In the genomic region with DNA sequence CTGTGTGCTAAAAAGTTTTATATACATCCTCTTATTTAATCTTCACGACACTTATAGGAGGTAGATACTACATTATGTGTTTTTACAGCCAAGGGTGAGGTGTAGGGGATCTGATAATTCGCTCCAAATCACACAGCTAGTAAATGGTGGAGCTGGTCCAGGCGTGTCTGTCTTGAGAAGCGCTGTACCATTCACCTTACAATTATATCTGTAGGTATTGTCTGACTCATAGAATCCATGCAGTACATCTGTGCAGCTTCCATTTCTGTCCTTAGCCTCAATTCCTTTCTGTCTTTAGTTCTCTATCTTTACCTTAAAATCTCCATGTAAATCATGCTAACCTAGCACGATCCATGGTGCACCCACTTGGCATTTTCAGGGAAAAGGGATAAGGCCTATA, we compare ENCODE assay signal across 22 cellular contexts.
"Had no signal": no experiment of that assay in that cellular context is flagged by ENCODE, and none has a peak within 500 bp of the region (broad histone marks: within the 10 kb centered on the region; RNA-seq: fewer than 3 reads in every experiment).

No MANE protein-coding gene starts in this region.

- H3K4me2 ChIP-seq: neural progenitor cell had no signal

- H2AFZ ChIP-seq: neural progenitor cell, parathyroid adenoma had no signal

- H3K4me1 ChIP-seq: gastrocnemius medialis, parathyroid adenoma, right lobe of liver had no signal

- H3K27me3 ChIP-seq: gastrocnemius medialis, neural progenitor cell, right lobe of liver, tibial nerve, upper lobe of left lung had no signal

- H3K36me3 ChIP-seq: gastrocnemius medialis, neural progenitor cell, right lobe of liver, thoracic aorta, tibial nerve, upper lobe of left lung had no signal

- H3K79me2 ChIP-seq: parathyroid adenoma had no signal

- H3K27ac ChIP-seq: dorsolateral prefrontal cortex, gastrocnemius medialis, neural progenitor cell, parathyroid adenoma, right lobe of liver, thoracic aorta, tibial nerve, upper lobe of left lung had no signal

- H3K9me3 ChIP-seq: gastrocnemius medialis, right lobe of liver, thoracic aorta, tibial nerve, upper lobe of left lung had no signal

- H3K4me3 ChIP-seq: dorsolateral prefrontal cortex, gastrocnemius medialis, lung, neural progenitor cell, right lobe of liver, thoracic aorta, tibial nerve, upper lobe of left lung had no signal

- ATAC-seq: gastrocnemius medialis; left lobe of liver; naive thymus-derived CD4-positive, alpha-beta T cell; right lobe of liver; stimulated activated naive B cell treated with anti-CD40 and anti-IgM and Interleukin-4, amounts not matched to agents 10 μg/mL and 1 μg/mL and 100 μg/mL, for 72 hours had no signal

- H3K9ac ChIP-seq: neural progenitor cell, parathyroid adenoma had no signal

- FAIRE-seq: colon, kidney, small intestine, urothelium cell line had no signal

- DNase-seq: dorsolateral prefrontal cortex; effector CD4-positive, alpha-beta T cell; gastrocnemius medialis; head of caudate nucleus; kidney; mesenchymal stem cell; midbrain; naive thymus-derived CD4-positive, alpha-beta T cell; right lobe of liver; small intestine; stimulated activated CD4-positive, alpha-beta T cell treated with anti-CD3 and anti-CD28 coated beads, Interleukin-15, amount 100 ng/mL, for 24 hours; stimulated activated CD4-positive, alpha-beta T cell treated with anti-CD3 and anti-CD28 coated beads, Interleukin-2, amount 100 ng/mL, for 48 hours; stimulated activated naive B cell treated with anti-CD40 and anti-IgM and Interleukin-4, amounts not matched to agents 10 μg/mL and 1 μg/mL and 100 μg/mL, for 72 hours; upper lobe of left lung had no signal
